In the genomic region with DNA sequence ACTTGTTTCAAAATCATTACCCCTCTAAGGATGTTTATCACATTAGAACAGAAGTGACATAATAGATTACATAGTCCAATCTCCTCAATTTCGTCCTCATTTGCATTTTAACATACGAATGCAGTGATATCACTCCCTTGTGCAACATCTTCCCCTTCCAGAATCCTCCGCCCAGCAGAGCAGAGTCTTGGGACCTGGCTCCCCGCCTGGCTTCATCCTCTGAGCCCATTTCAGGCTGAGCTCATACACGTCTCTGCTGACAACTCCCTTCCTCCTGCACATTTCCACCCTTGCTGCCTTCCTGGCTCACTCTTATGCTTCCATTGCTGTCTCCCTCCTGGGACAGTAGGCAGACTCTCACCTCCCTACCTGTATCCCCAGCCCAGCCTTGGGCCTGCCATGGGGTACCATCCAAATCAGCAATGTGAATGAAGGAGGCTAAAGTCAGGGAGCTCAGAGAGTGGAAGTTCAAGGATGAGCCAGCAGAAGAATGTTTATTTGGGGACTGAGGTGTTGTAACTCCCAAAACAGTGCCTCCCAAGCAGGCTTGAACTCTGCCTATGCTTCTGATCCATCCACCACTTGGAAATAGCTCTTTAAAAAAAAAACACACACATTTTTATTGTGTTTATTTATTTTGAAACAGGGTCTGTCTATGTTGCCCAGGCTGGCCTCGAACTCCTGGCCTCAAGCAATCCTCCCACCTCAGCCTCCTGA, we compare ENCODE assay signal across 20 cellular contexts.
DNase-seq lines count a peak whose midpoint lies in the region; ATAC-seq and TF ChIP-seq lines count a peak whose summit lies in the region.
"Had no signal": no experiment of that assay in that cellular context is flagged by ENCODE, and none has a peak within 500 bp of the region (broad histone marks: within the 10 kb centered on the region; RNA-seq: fewer than 3 reads in every experiment).

No MANE protein-coding gene starts in this region.

- no peaks in the 10 kb centered on the region for H3K36me3 Mint-ChIP-seq in CD8-positive, alpha-beta T cell
- H3K36me3 Mint-ChIP-seq: CD4-positive, alpha-beta memory T cell had no signal

- H3K4me1 ChIP-seq in right cardiac atrium (ENCODE audit: control insufficient read depth, insufficient read depth, low read length) (no peaks in the 10 kb centered on the region), aorta (ENCODE audit: control insufficient read depth in 1 of 2, insufficient read depth in 2 of 2, low read length in 2 of 2) (no peaks in the 10 kb centered on the region)
- H3K4me1 ChIP-seq in CD8-positive, alpha-beta T cell (ENCODE audit: insufficient read depth, low read length), result no peaks in the 10 kb centered on the region
- H3K4me1 ChIP-seq: SJCRH30 had no signal

- 55% methylated on average over 6 of the region's 6 CpGs for WGBS in right cardiac atrium
- 63 to 68% methylated on average over 6 of the region's 6 CpGs for WGBS in aorta, 2 donors

- H3K9me3 Mint-ChIP-seq in CD8-positive, alpha-beta T cell, result no peaks in the 10 kb centered on the region

- no peak overlapping the region for H3K27ac ChIP-seq in right cardiac atrium (ENCODE audit: low read length)
- no peak overlapping the region for H3K27ac ChIP-seq in aorta (ENCODE audit: low read depth in 1 of 2, low read length in 2 of 2)
- no peak overlapping the region for H3K27ac ChIP-seq in CD8-positive, alpha-beta T cell (ENCODE audit: low read depth, low read length)
- H3K27ac ChIP-seq: BLaER1, RWPE1, SJCRH30 had no signal

- CTCF ChIA-PET in CD8-positive, alpha-beta T cell (lab: Charles Lee), result no interaction called here

- DNase-seq in Right ventricle myocardium superior (peak; percentile 73), right cardiac atrium (peak; percentile 82 to 83 (median 83)), sciatic nerve (ENCODE audit: low spot score) (no peak), aorta (peak; percentile 55 to 82), T-helper 1 cell (no peak), amniotic stem cell (lab: John Stamatoyannopoulos, UW) (no peak)
- DNase-seq in CD8-positive, alpha-beta T cell, result no peak
- DNase-seq: Calu3; CD4-positive, alpha-beta memory T cell; EL; KG1; NCI-H1105; NCI-H2029 treated with DMSO at 0.1 percent for 48 hours; NCI-H226; NCI-H510A treated with DMSO at 0.1 percent for 48 hours; NCI-H748 treated with DMSO at 0.1 percent for 48 hours; NK-92 treated with Interleukin-12 subunit alpha and Interleukin-12 subunit beta, amount 100 ng/mL, for 24 hours; SJCRH30 had no signal

- intact Hi-C loops in Right ventricle myocardium superior (cut with DNase I) (no loop called here), right cardiac atrium (cut with DNase I) (no loop called here), sciatic nerve (cut with DNase I) (no loop called here), aorta (cut with DNase I) (no loop called here)
- intact Hi-C loops in CD8-positive, alpha-beta T cell (cut with DNase I, micrococcal nuclease), result no loop called here

- no peak overlapping the region for H3K4me3 Mint-ChIP-seq in CD8-positive, alpha-beta T cell
- H3K4me3 Mint-ChIP-seq: CD4-positive, alpha-beta memory T cell had no signal

- ATAC-seq in Right ventricle myocardium superior (ENCODE audit: poor library complexity), result peak; percentile 82
- ATAC-seq in right cardiac atrium, result peak; percentile 82 to 86
- peak; percentile 74 for ATAC-seq in sciatic nerve
- peak; percentile 83 for ATAC-seq in aorta (ENCODE audit: low FRiP score)
- ATAC-seq in CD8-positive, alpha-beta T cell, result no peak

- H3K4me3 ChIP-seq in right cardiac atrium (ENCODE audit: low read length), result no peak overlapping the region
- H3K4me3 ChIP-seq in aorta (ENCODE audit: low read length in 2 of 2), result no peak overlapping the region
- no peak overlapping the region for H3K4me3 ChIP-seq in CD8-positive, alpha-beta T cell (ENCODE audit: low read depth, low read length)
- H3K4me3 ChIP-seq: BLaER1, SJCRH30 had no signal

- no peak for TF ChIP-seq CTCF in CD8-positive, alpha-beta T cell (IDR thresholded peaks at IDR 0.05)

- H3K9me3 ChIP-seq in right cardiac atrium (ENCODE audit: control insufficient read depth, low read length) (no peaks in the 10 kb centered on the region), aorta (ENCODE audit: control insufficient read depth, low read length) (peaks cover 3% of the 10 kb centered on the region)
- H3K9me3 ChIP-seq in CD8-positive, alpha-beta T cell (ENCODE audit: low read length), result no peaks in the 10 kb centered on the region
- H3K9me3 ChIP-seq: BLaER1, SJCRH30 had no signal

- no peaks in the 10 kb centered on the region for H3K4me1 Mint-ChIP-seq in CD8-positive, alpha-beta T cell (ENCODE audit: low read depth)
- H3K4me1 Mint-ChIP-seq: CD4-positive, alpha-beta memory T cell had no signal

- no peak overlapping the region for H3K27ac Mint-ChIP-seq in CD8-positive, alpha-beta T cell
- H3K27ac Mint-ChIP-seq: CD4-positive, alpha-beta memory T cell had no signal

- H3K27me3 ChIP-seq in right cardiac atrium (ENCODE audit: control insufficient read depth, insufficient read depth) (no peaks in the 10 kb centered on the region), aorta (ENCODE audit: control insufficient read depth in 1 of 2, insufficient read depth in 2 of 2, low read length in 1 of 2) (no peaks in the 10 kb centered on the region)
- H3K27me3 ChIP-seq in CD8-positive, alpha-beta T cell (ENCODE audit: insufficient read depth, low read length), result no peaks in the 10 kb centered on the region
- H3K27me3 ChIP-seq: BLaER1, SJCRH30 had no signal

- H3K36me3 ChIP-seq in aorta (ENCODE audit: control insufficient read depth in 1 of 2, insufficient read depth in 2 of 2, low read length in 1 of 2), result no peaks in the 10 kb centered on the region
- no peaks in the 10 kb centered on the region for H3K36me3 ChIP-seq in CD8-positive, alpha-beta T cell (ENCODE audit: insufficient read depth, low read length)
- H3K36me3 ChIP-seq: BLaER1, SJCRH30 had no signal

- H3K27me3 Mint-ChIP-seq in CD8-positive, alpha-beta T cell (ENCODE audit: low read depth), result peaks cover 10% of the 10 kb centered on the region

- POLR2A ChIA-PET in CD8-positive, alpha-beta T cell (lab: Charles Lee), result no interaction called here

Comparison
In these comparisons a context has a peak if more than half of its experiments do, and no peak if none do; other contexts are left out.
1. DNase-seq: peak in Right ventricle myocardium superior (single experiment), right cardiac atrium (3 of 3) and aorta (2 of 2); none in sciatic nerve (single experiment), T-helper 1 cell (0 of 5), CD8-positive, alpha-beta T cell (0 of 7) and amniotic stem cell (single experiment).